Comparison of ENCODE assay signal across 26 cellular contexts in genomic region chr6:158753826-158754225, GRCh38.
"Had no signal": no experiment of that assay in that cellular context is flagged by ENCODE, and none has a peak within 500 bp of the region (broad histone marks: within the 10 kb centered on the region; RNA-seq: fewer than 3 reads in every experiment).

No MANE protein-coding gene starts in this region.

- DNase-seq: Karpas-422, Kasumi-1, MG63, MM.1S, MV-4-11, NCI-H1048, NCI-H1105, NCI-H1105 treated with DMSO at 0.1 percent for 48 hours, NCI-H1417 treated with DMSO at 0.1 percent for 48 hours, NCI-H1436, NCI-H1436 treated with DMSO at 0.1 percent for 48 hours, NCI-H146, NCI-H1694, NCI-H1694 treated with DMSO at 0.1 percent for 48 hours, NCI-H187, NCI-H187 treated with DMSO at 0.1 percent for 48 hours, NCI-H1930, NCI-H2081, NCI-H2081 treated with DMSO at 0.1 percent for 48 hours, NCI-H2107, NCI-H2171, NCI-H2171 treated with DMSO at 0.1 percent for 48 hours, NCI-H2227 treated with DMSO at 0.1 percent for 48 hours, NCI-H226, NCI-H446, NCI-H446 treated with DMSO at 0.1 percent for 48 hours had no signal

- H3K4me3 ChIP-seq: MG63 had no signal

- H3K27me3 ChIP-seq: MG63 had no signal

- H3K36me3 ChIP-seq: MG63 had no signal

- H3K9me3 ChIP-seq: MG63 had no signal
